Comparison of ENCODE assay signal across 8 cellular contexts in the genomic region with DNA sequence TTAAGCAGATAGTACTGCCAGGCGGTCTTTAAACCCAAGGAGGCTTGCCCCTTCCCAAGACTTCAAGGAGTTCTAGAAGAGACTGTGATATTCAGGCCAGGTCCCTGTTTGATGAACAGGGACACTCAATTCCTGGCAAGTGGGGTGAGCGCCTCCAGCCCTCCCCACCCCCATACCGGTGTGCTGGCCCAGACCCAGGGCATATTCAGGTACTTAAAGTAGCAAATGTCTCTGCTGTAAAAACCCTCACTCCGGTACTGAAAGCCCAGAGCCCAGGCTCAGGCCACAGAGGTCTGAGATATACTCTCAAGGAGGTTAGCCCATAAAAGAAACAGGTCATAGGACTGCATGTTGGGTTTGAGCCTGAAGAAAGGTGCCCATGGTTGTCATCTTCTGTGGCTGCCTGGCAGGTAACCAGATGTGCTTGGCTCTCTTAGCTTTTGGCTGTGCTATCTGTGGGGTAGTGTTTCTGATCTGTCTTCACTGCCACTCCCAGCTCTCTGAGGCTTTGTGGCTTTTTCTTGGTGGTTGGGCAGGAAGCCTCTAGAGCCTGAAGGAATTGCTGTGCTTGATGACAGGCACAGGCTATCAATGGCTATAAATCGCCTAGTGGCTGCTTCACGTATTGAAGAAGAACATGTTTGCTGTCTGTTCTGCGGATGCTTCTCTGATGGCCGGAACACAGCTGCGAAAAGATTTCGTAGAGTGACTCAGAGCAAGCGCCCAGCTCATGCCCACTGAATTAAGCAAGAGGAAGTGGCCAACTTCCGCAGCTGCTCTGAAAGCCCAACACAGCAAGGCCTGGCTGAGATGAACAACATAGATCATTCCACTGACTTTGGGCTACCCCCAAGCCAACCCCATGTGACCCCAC.
A peak's percentile ranks its signal among the peaks of the same experiment; 100 is the strongest.
DNase-seq lines count a peak whose midpoint lies in the region; ATAC-seq and TF ChIP-seq lines count a peak whose summit lies in the region.

No MANE protein-coding gene starts in this region.

- peaks cover 5% of the 10 kb centered on the region for H3K9me3 Mint-ChIP-seq in endothelial cell (ENCODE audit: unreplicated experiment)

- H3K27ac ChIP-seq in temporal lobe (ENCODE audit: low read depth, low read length): peak overlapping the region; percentile 40

- peaks cover 9% of the 10 kb centered on the region for H3K27me3 Mint-ChIP-seq in endothelial cell (ENCODE audit: unreplicated experiment)

- H3K4me1 Mint-ChIP-seq in endothelial cell (ENCODE audit: unreplicated experiment): peaks cover 39% of the 10 kb centered on the region

- H3K27ac Mint-ChIP-seq in endothelial cell (ENCODE audit: unreplicated experiment): peak overlapping the region; percentile 99

- H3K4me3 Mint-ChIP-seq in endothelial cell (ENCODE audit: unreplicated experiment): peak overlapping the region; percentile 75

- peaks cover 32% of the 10 kb centered on the region for H3K36me3 Mint-ChIP-seq in endothelial cell (ENCODE audit: low read depth, unreplicated experiment)

- DNase-seq in AG10803 (ENCODE audit: low read depth) (peak; percentile 96), HT1080 (ENCODE audit: low read depth) (peak; percentile 99), endothelial cell (ENCODE audit: low spot score) (no peak), nucleus accumbens (lab: John Stamatoyannopoulos, UW) (peak in 36 of 56 donors; percentile 13 to 70 (median 38)), NCI-H2171 treated with DMSO at 0.1 percent for 48 hours (lab: John Stamatoyannopoulos, UW) (no peak)
- DNase-seq in activated CD4-positive, alpha-beta T cell treated with anti-CD3 and anti-CD28 coated beads, Interleukin-2, amount 50 U/mL, for 1 hour: peak; percentile 56

- H3K4me3 ChIP-seq in AG10803 (ENCODE audit: low read length): no peak overlapping the region

- ATAC-seq in GM19468 (IDR thresholded peaks at IDR 0.05; ENCODE audit: extremely low read depth, unreplicated experiment): peak; percentile 64

- TF ChIP-seq CTCF in AG10803 (conservative IDR thresholded peaks at IDR 0.05; ENCODE audit: low read length): peak; percentile 59
- no peak for TF ChIP-seq CTCF in endothelial cell (IDR thresholded peaks at IDR 0.05; ENCODE audit: unreplicated experiment)

Comparison
In these comparisons a context has a peak if more than half of its experiments do, and no peak if none do; other contexts are left out.
1. DNase-seq: peak in AG10803 (single experiment), HT1080 (single experiment), activated CD4-positive, alpha-beta T cell treated with anti-CD3 and anti-CD28 coated beads, Interleukin-2, amount 50 U/mL, for 1 hour (single experiment) and nucleus accumbens (36 of 56); none in endothelial cell (single experiment) and NCI-H2171 treated with DMSO at 0.1 percent for 48 hours (single experiment).